In the genomic region with DNA sequence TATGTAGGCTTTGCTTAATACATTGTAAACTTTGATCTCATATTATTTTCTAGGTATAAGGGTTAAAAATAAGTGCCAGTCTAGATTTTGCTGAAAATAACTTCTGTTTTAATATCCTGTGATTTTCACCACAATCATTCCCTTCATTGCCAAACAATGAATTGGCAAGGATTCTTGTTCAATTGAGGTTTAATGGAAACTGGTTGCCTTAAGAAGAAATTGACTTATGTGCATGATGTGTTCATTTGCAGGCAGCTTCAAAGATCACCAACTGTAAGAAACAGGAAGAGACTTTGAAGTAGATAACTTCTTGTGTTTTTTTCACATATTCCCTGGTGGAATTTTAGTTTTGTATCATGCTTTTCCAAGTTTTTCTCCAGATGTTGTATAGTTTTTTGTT, we compare ENCODE assay signal across 24 cellular contexts.
"Had no signal": no experiment of that assay in that cellular context is flagged by ENCODE, and none has a peak within 500 bp of the region (broad histone marks: within the 10 kb centered on the region; RNA-seq: fewer than 3 reads in every experiment).

No MANE protein-coding gene starts in this region.

- H3K4me3 ChIP-seq: pancreas, psoas muscle, skin epidermis, tibial artery had no signal

- H3K9me3 ChIP-seq: pancreas, psoas muscle, tibial artery had no signal

- H3K27ac ChIP-seq: epithelial cell of prostate, pancreas, psoas muscle, tibial artery, VCaP had no signal

- H3K4me3 Mint-ChIP-seq: activated CD4-positive, alpha-beta memory T cell treated with anti-CD3 and anti-CD28 coated beads, Interleukin-2, amount 10 ng/mL, durations not matched to agents 7 days and 5 days; activated CD4-positive, alpha-beta T cell treated with anti-CD3 and anti-CD28 coated beads, Interleukin-2, amount 10 ng/mL, durations not matched to agents 24 days and 14 days; activated naive CD4-positive, alpha-beta T cell treated with anti-CD3 and anti-CD28 coated beads, Interleukin-2, amount 10 ng/mL, durations not matched to agents 7 days and 5 days; activated naive CD8-positive, alpha-beta T cell treated with anti-CD3 and anti-CD28 coated beads, Interleukin-2, amount 50 U/mL, for 24 hours; activated T-cell treated with anti-CD3 and anti-CD28 coated beads, Interleukin-2, amount 50 U/mL, for 72 hours; brain; natural killer cell; stimulated activated effector memory CD8-positive, alpha-beta T cell treated with anti-CD3 and anti-CD28 coated beads, Interleukin-12 subunit alpha, Interleukin-12 subunit beta, amount 100 ng/mL, for 72 hours; stimulated activated naive CD8-positive, alpha-beta T cell treated with anti-CD3 and anti-CD28 coated beads, Interleukin-15, amount 100 ng/mL, for 72 hours had no signal

- DNase-seq: activated CD4-positive, alpha-beta memory T cell treated with anti-CD3 and anti-CD28 coated beads, Interleukin-2, amount 10 ng/mL, durations not matched to agents 7 days and 5 days; activated CD4-positive, alpha-beta T cell treated with anti-CD3 and anti-CD28 coated beads, Interleukin-2, amount 10 ng/mL, durations not matched to agents 24 days and 14 days; activated effector memory CD4-positive, alpha-beta T cell treated with anti-CD3 and anti-CD28 coated beads, Interleukin-2, amount 50 U/mL, for 16 hours; activated naive CD4-positive, alpha-beta T cell treated with anti-CD3 and anti-CD28 coated beads, Interleukin-2, amount 10 ng/mL, durations not matched to agents 7 days and 5 days; activated naive CD8-positive, alpha-beta T cell treated with anti-CD3 and anti-CD28 coated beads, Interleukin-2, amount 50 U/mL, for 24 hours; activated T-cell treated with anti-CD3 and anti-CD28 coated beads, Interleukin-2, amount 50 U/mL, for 72 hours; caudate nucleus; hippocampal formation; left ventricle myocardium superior; mammary epithelial cell; midbrain; natural killer cell; pancreas; psoas muscle; right cardiac atrium; stimulated activated CD4-positive, alpha-beta T cell treated with anti-CD3 and anti-CD28 coated beads, Interleukin-1b, Interleukin-23, amount 100 ng/mL, for 48 hours; stimulated activated naive CD8-positive, alpha-beta T cell treated with anti-CD3 and anti-CD28 coated beads, Interleukin-15, amount 100 ng/mL, for 72 hours; tibial artery had no signal

- H3K27me3 ChIP-seq: pancreas, tibial artery had no signal

- H3K27me3 Mint-ChIP-seq: activated CD4-positive, alpha-beta memory T cell treated with anti-CD3 and anti-CD28 coated beads, Interleukin-2, amount 10 ng/mL, durations not matched to agents 7 days and 5 days; activated CD4-positive, alpha-beta T cell treated with anti-CD3 and anti-CD28 coated beads, Interleukin-2, amount 10 ng/mL, durations not matched to agents 24 days and 14 days; activated naive CD4-positive, alpha-beta T cell treated with anti-CD3 and anti-CD28 coated beads, Interleukin-2, amount 10 ng/mL, durations not matched to agents 7 days and 5 days; activated naive CD8-positive, alpha-beta T cell treated with anti-CD3 and anti-CD28 coated beads, Interleukin-2, amount 50 U/mL, for 24 hours; brain; stimulated activated naive CD8-positive, alpha-beta T cell treated with anti-CD3 and anti-CD28 coated beads, Interleukin-15, amount 100 ng/mL, for 72 hours had no signal

- H3K4me1 ChIP-seq: pancreas, psoas muscle had no signal

- H3K36me3 Mint-ChIP-seq: activated naive CD4-positive, alpha-beta T cell treated with anti-CD3 and anti-CD28 coated beads, Interleukin-2, amount 10 ng/mL, durations not matched to agents 7 days and 5 days; brain; stimulated activated effector memory CD8-positive, alpha-beta T cell treated with anti-CD3 and anti-CD28 coated beads, Interleukin-12 subunit alpha, Interleukin-12 subunit beta, amount 100 ng/mL, for 72 hours had no signal

- H3K4me1 Mint-ChIP-seq: activated CD4-positive, alpha-beta memory T cell treated with anti-CD3 and anti-CD28 coated beads, Interleukin-2, amount 10 ng/mL, durations not matched to agents 7 days and 5 days; activated CD4-positive, alpha-beta T cell treated with anti-CD3 and anti-CD28 coated beads, Interleukin-2, amount 10 ng/mL, durations not matched to agents 24 days and 14 days; activated naive CD4-positive, alpha-beta T cell treated with anti-CD3 and anti-CD28 coated beads, Interleukin-2, amount 10 ng/mL, durations not matched to agents 7 days and 5 days; activated naive CD8-positive, alpha-beta T cell treated with anti-CD3 and anti-CD28 coated beads, Interleukin-2, amount 50 U/mL, for 24 hours; natural killer cell; stimulated activated effector memory CD8-positive, alpha-beta T cell treated with anti-CD3 and anti-CD28 coated beads, Interleukin-12 subunit alpha, Interleukin-12 subunit beta, amount 100 ng/mL, for 72 hours; stimulated activated naive CD8-positive, alpha-beta T cell treated with anti-CD3 and anti-CD28 coated beads, Interleukin-15, amount 100 ng/mL, for 72 hours had no signal

- ATAC-seq: activated CD4-positive, CD25-positive, alpha-beta regulatory T cell treated with anti-CD3 and anti-CD28 coated beads, Interleukin-2, amount 50 U/mL, for 24 hours; activated naive CD8-positive, alpha-beta T cell treated with anti-CD3 and anti-CD28 coated beads, Interleukin-2, amount 50 U/mL, for 24 hours; activated T-cell treated with anti-CD3 and anti-CD28 coated beads, Interleukin-2, amount 50 U/mL, for 72 hours; left ventricle myocardium superior; natural killer cell; pancreas; psoas muscle; right cardiac atrium; stimulated activated effector memory CD8-positive, alpha-beta T cell treated with anti-CD3 and anti-CD28 coated beads, Interleukin-12 subunit alpha, Interleukin-12 subunit beta, amount 100 ng/mL, for 72 hours; stimulated activated naive CD8-positive, alpha-beta T cell treated with anti-CD3 and anti-CD28 coated beads, Interleukin-15, amount 100 ng/mL, for 72 hours had no signal

- H3K27ac Mint-ChIP-seq: activated CD4-positive, alpha-beta memory T cell treated with anti-CD3 and anti-CD28 coated beads, Interleukin-2, amount 10 ng/mL, durations not matched to agents 7 days and 5 days; activated CD4-positive, alpha-beta T cell treated with anti-CD3 and anti-CD28 coated beads, Interleukin-2, amount 10 ng/mL, durations not matched to agents 24 days and 14 days; activated naive CD4-positive, alpha-beta T cell treated with anti-CD3 and anti-CD28 coated beads, Interleukin-2, amount 10 ng/mL, durations not matched to agents 7 days and 5 days; activated naive CD8-positive, alpha-beta T cell treated with anti-CD3 and anti-CD28 coated beads, Interleukin-2, amount 50 U/mL, for 24 hours; activated T-cell treated with anti-CD3 and anti-CD28 coated beads, Interleukin-2, amount 50 U/mL, for 72 hours; natural killer cell; stimulated activated effector memory CD8-positive, alpha-beta T cell treated with anti-CD3 and anti-CD28 coated beads, Interleukin-12 subunit alpha, Interleukin-12 subunit beta, amount 100 ng/mL, for 72 hours; stimulated activated naive CD8-positive, alpha-beta T cell treated with anti-CD3 and anti-CD28 coated beads, Interleukin-15, amount 100 ng/mL, for 72 hours had no signal

- H3K36me3 ChIP-seq: pancreas, tibial artery had no signal

- H3K9me3 Mint-ChIP-seq: activated CD4-positive, alpha-beta T cell treated with anti-CD3 and anti-CD28 coated beads, Interleukin-2, amount 10 ng/mL, durations not matched to agents 24 days and 14 days; activated naive CD4-positive, alpha-beta T cell treated with anti-CD3 and anti-CD28 coated beads, Interleukin-2, amount 10 ng/mL, durations not matched to agents 7 days and 5 days; activated naive CD8-positive, alpha-beta T cell treated with anti-CD3 and anti-CD28 coated beads, Interleukin-2, amount 50 U/mL, for 24 hours; activated T-cell treated with anti-CD3 and anti-CD28 coated beads, Interleukin-2, amount 50 U/mL, for 72 hours; brain; stimulated activated naive CD8-positive, alpha-beta T cell treated with anti-CD3 and anti-CD28 coated beads, Interleukin-15, amount 100 ng/mL, for 72 hours had no signal
